Comparison of ENCODE assay signal across 1 cellular context in genomic region chr1:234972411-234973191, GRCh38.
TF ChIP-seq lines count a peak whose summit lies in the region.

No MANE protein-coding gene starts in this region.

TF ChIP-seq in K562, 482 proteins besides CTCF, POLR2A, EP300 and RAD21 (continued from another document):
- no peak for TF ChIP-seq ZNF511 (CRISPR knock-in tag; IDR thresholded peaks at IDR 0.05)
- TF ChIP-seq ZC3H11A (IDR thresholded peaks at IDR 0.05; ENCODE audit: low read depth, low read length): no peak
- no peak for TF ChIP-seq SRSF9 (IDR thresholded peaks at IDR 0.05; ENCODE audit: borderline replicate concordance, low read depth, low read length)
- no peak for TF ChIP-seq FOSL1 (tag; conservative IDR thresholded peaks at IDR 0.05)
- TF ChIP-seq ZNF778 (CRISPR knock-in tag; IDR thresholded peaks at IDR 0.05): no peak
- TF ChIP-seq HOXB6 (CRISPR knock-in tag; IDR thresholded peaks at IDR 0.05; ENCODE audit: borderline replicate concordance): no peak
- no peak for TF ChIP-seq ZFP1 (CRISPR knock-in tag; IDR thresholded peaks at IDR 0.05)
- TF ChIP-seq SMAD4 (CRISPR knock-in tag; conservative IDR thresholded peaks at IDR 0.05): 0 out of 2 replicates have a peak, but pooled peaks have one; percentile 55
- no peak for TF ChIP-seq HMGN3 (IDR thresholded peaks at IDR 0.05; ENCODE audit: borderline replicate concordance, extremely low read depth, insufficient read length, low read depth, low read length)
- no peak for TF ChIP-seq FOXO4 (CRISPR knock-in tag; IDR thresholded peaks at IDR 0.05)
- TF ChIP-seq FOXK1 (CRISPR knock-in tag; IDR thresholded peaks at IDR 0.05; ENCODE audit: borderline replicate concordance): no peak
- peak; percentile 75 for TF ChIP-seq RFX1 (IDR thresholded peaks at IDR 0.05)
- TF ChIP-seq PBX2 (CRISPR knock-in tag; IDR thresholded peaks at IDR 0.05; ENCODE audit: low read depth): no peak
- TF ChIP-seq PBX2 (tag; conservative IDR thresholded peaks at IDR 0.05; ENCODE audit: low read depth): peak; percentile 63
- no peak for TF ChIP-seq UBTF (IDR thresholded peaks at IDR 0.05; ENCODE audit: borderline replicate concordance in 1 of 2, low read depth in 2 of 2, low read length in 2 of 2)
- TF ChIP-seq FIP1L1 (IDR thresholded peaks at IDR 0.05; ENCODE audit: low read depth, low read length, poor library complexity, severe bottlenecking): no peak
- no peak for TF ChIP-seq MTA1 (IDR thresholded peaks at IDR 0.05; ENCODE audit: borderline replicate concordance)
- no peak for TF ChIP-seq NCOA1 (IDR thresholded peaks at IDR 0.05; ENCODE audit: low read depth)
- no peak for TF ChIP-seq VEZF1 (CRISPR knock-in tag; IDR thresholded peaks at IDR 0.05)
- no peak for TF ChIP-seq CBFA2T3 (IDR thresholded peaks at IDR 0.05)
- no peak for TF ChIP-seq KLF1 (tag; IDR thresholded peaks at IDR 0.05)
- TF ChIP-seq TFE3 (CRISPR knock-in tag; IDR thresholded peaks at IDR 0.05): no peak
